ENCODE assay signal across 17 cellular contexts in the genomic region with DNA sequence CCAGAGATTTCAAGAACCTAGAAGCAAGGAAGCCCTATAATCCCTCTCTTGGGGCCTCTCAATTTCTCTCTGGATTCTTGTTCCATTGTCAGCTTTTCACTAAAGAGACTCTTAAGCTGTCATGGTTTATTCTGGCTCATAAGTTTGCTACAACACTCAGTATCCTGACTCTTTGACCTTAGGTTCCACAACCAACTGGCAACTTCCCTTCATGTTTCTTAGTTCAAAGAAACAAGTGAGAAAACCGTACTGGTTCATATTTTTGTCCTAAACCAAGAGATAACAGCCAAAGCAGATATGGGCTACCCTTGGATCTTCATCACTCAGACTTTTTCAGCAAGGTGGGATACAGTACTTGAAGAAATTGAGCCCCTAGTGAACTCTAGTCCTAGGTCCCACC.
A peak's percentile ranks its signal among the peaks of the same experiment; 100 is the strongest.
DNase-seq lines count a peak whose midpoint lies in the region; ATAC-seq and TF ChIP-seq lines count a peak whose summit lies in the region.
"Had no signal": no experiment of that assay in that cellular context is flagged by ENCODE, and none has a peak within 500 bp of the region (broad histone marks: within the 10 kb centered on the region; RNA-seq: fewer than 3 reads in every experiment).

No MANE protein-coding gene starts in this region.

- H3K36me3 ChIP-seq in CD8-positive, alpha-beta T cell (ENCODE audit: insufficient read depth, low read length), result no peaks in the 10 kb centered on the region
- no peaks in the 10 kb centered on the region for H3K36me3 ChIP-seq in GM23338 (ENCODE audit: insufficient read depth)
- H3K36me3 ChIP-seq: cardiac muscle cell, right atrium auricular region had no signal

- peaks cover 7% of the 10 kb centered on the region; the same call in 1 of the 2 replicates for H3K9me2 ChIP-seq in GM23338 (ENCODE audit: insufficient read depth)

- no peak for ATAC-seq in CD8-positive, alpha-beta T cell
- ATAC-seq in GM23338 (no peak), HG02678 (IDR thresholded peaks at IDR 0.05; ENCODE audit: unreplicated experiment) (no peak)

- no peaks in the 10 kb centered on the region for H3K27me3 Mint-ChIP-seq in CD8-positive, alpha-beta T cell (ENCODE audit: low read depth)
- H3K27me3 Mint-ChIP-seq in T-helper 1 cell treated with Interleukin-12 subunit alpha and Interleukin-12 subunit beta and Interleukin-4 antibody, amounts not matched to agents 30 μg/mL and 1 μg/mL, for 36 hours (ENCODE audit: low read depth), result peaks cover 4% of the 10 kb centered on the region
- peaks cover 3% of the 10 kb centered on the region for H3K27me3 Mint-ChIP-seq in GM23338 (ENCODE audit: insufficient read depth, low read depth, poor library complexity)

- CTCF ChIA-PET in CD8-positive, alpha-beta T cell (lab: Charles Lee), result no interaction called here

- H3K4me1 Mint-ChIP-seq in CD8-positive, alpha-beta T cell (ENCODE audit: low read depth), result peaks cover 67% of the 10 kb centered on the region
- H3K4me1 Mint-ChIP-seq in T-helper 1 cell treated with Interleukin-12 subunit alpha and Interleukin-12 subunit beta and Interleukin-4 antibody, amounts not matched to agents 30 μg/mL and 1 μg/mL, for 36 hours (ENCODE audit: low read depth), result peaks cover 56% of the 10 kb centered on the region
- H3K4me1 Mint-ChIP-seq in GM23338, result no peaks in the 10 kb centered on the region

- no peak for DNase-seq in CD8-positive, alpha-beta T cell
- peak; percentile 16 for DNase-seq in Jurkat, Clone E6-1 (ENCODE audit: low read depth, low spot score)
- peak; percentile 21 for DNase-seq in choroid plexus epithelial cell (ENCODE audit: low read depth)
- DNase-seq in GM23338 (ENCODE audit: low spot score), result no peak
- no peak for DNase-seq in stimulated activated CD4-positive, alpha-beta T cell treated with anti-CD3 and anti-CD28 coated beads, Interleukin-12 subunit alpha, Interleukin-12 subunit beta, amount 100 ng/mL, for 4 hours
- DNase-seq: activated CD4-positive, alpha-beta T cell treated with anti-CD3 and anti-CD28 coated beads, Interleukin-2, amount 50 U/mL, for 1 hour; activated naive CD4-positive, alpha-beta T cell treated with anti-CD3 and anti-CD28 coated beads, Interleukin-2, amount 50 U/mL, for 16 hours; DMS79 treated with DMSO at 0.1 percent for 48 hours; effector memory CD4-positive, alpha-beta T cell; mesendoderm; NCI-H1092; Right ventricle myocardium superior had no signal

- H3K27me3 ChIP-seq in CD8-positive, alpha-beta T cell (ENCODE audit: insufficient read depth, low read length), result no peaks in the 10 kb centered on the region
- no peaks in the 10 kb centered on the region for H3K27me3 ChIP-seq in GM23338 (ENCODE audit: insufficient read depth)
- H3K27me3 ChIP-seq: cardiac muscle cell, right atrium auricular region had no signal

- H3K9me3 Mint-ChIP-seq in CD8-positive, alpha-beta T cell, result no peaks in the 10 kb centered on the region
- H3K9me3 Mint-ChIP-seq in T-helper 1 cell treated with Interleukin-12 subunit alpha and Interleukin-12 subunit beta and Interleukin-4 antibody, amounts not matched to agents 30 μg/mL and 1 μg/mL, for 36 hours, result peaks cover 11% of the 10 kb centered on the region
- H3K9me3 Mint-ChIP-seq in GM23338, result no peaks in the 10 kb centered on the region

- POLR2A ChIA-PET in CD8-positive, alpha-beta T cell (lab: Charles Lee), result interaction anchor here (1.0 to 1.4 kb wide), 2 partner anchors 31 to 111 kb away, joined by 3 to 4 read pairs; no protein-coding TSS in a partner anchor

- H3K4me2 ChIP-seq in GM23338, result no peak overlapping the region

- H3K79me2 ChIP-seq in GM23338 (replicated peaks; ENCODE audit: insufficient read depth), result no peaks in the 10 kb centered on the region

- no peaks in the 10 kb centered on the region for H3K9me3 ChIP-seq in CD8-positive, alpha-beta T cell (ENCODE audit: low read length)
- H3K9me3 ChIP-seq: right atrium auricular region had no signal

- no peak overlapping the region for H3K27ac ChIP-seq in CD8-positive, alpha-beta T cell (ENCODE audit: low read depth, low read length)
- no peak overlapping the region for H3K27ac ChIP-seq in GM23338 (ENCODE audit: low read depth)
- H3K27ac ChIP-seq: C4-2B, cardiac muscle cell, right atrium auricular region had no signal

- no peak overlapping the region for H3K27ac Mint-ChIP-seq in CD8-positive, alpha-beta T cell
- H3K27ac Mint-ChIP-seq in T-helper 1 cell treated with Interleukin-12 subunit alpha and Interleukin-12 subunit beta and Interleukin-4 antibody, amounts not matched to agents 30 μg/mL and 1 μg/mL, for 36 hours, result peak overlapping the region; percentile 73
- H3K27ac Mint-ChIP-seq in GM23338, result no peak overlapping the region

- intact Hi-C loops in CD8-positive, alpha-beta T cell (cut with DNase I, micrococcal nuclease), result loop anchor here in 1 of 2 experiments (10.0 kb wide), 1 partner anchor 109 kb away; a partner anchor contains a TSS

- peaks cover 49% of the 10 kb centered on the region for H3K4me1 ChIP-seq in CD8-positive, alpha-beta T cell (ENCODE audit: insufficient read depth, low read length)
- no peaks in the 10 kb centered on the region for H3K4me1 ChIP-seq in GM23338 (ENCODE audit: insufficient read depth)
- H3K4me1 ChIP-seq: right atrium auricular region had no signal

- no peak for TF ChIP-seq CTCF in CD8-positive, alpha-beta T cell (IDR thresholded peaks at IDR 0.05)
- TF ChIP-seq CTCF in choroid plexus epithelial cell (conservative IDR thresholded peaks at IDR 0.05; ENCODE audit: low read depth, low read length) (no peak), GM23338 (conservative IDR thresholded peaks at IDR 0.05; ENCODE audit: low read depth in 2 of 2) (no peak)

- H3K4me3 Mint-ChIP-seq in CD8-positive, alpha-beta T cell, result peak overlapping the region; percentile 33
- H3K4me3 Mint-ChIP-seq in T-helper 1 cell treated with Interleukin-12 subunit alpha and Interleukin-12 subunit beta and Interleukin-4 antibody, amounts not matched to agents 30 μg/mL and 1 μg/mL, for 36 hours, result peak overlapping the region; percentile 43
- H3K4me3 Mint-ChIP-seq in GM23338, result no peak overlapping the region

- no peaks in the 10 kb centered on the region for H3F3A ChIP-seq in GM23338 (replicated peaks; ENCODE audit: low read depth)

- no peaks in the 10 kb centered on the region for H3K36me3 Mint-ChIP-seq in CD8-positive, alpha-beta T cell
- peaks cover 7% of the 10 kb centered on the region for H3K36me3 Mint-ChIP-seq in T-helper 1 cell treated with Interleukin-12 subunit alpha and Interleukin-12 subunit beta and Interleukin-4 antibody, amounts not matched to agents 30 μg/mL and 1 μg/mL, for 36 hours (ENCODE audit: low read depth)
- no peaks in the 10 kb centered on the region for H3K36me3 Mint-ChIP-seq in GM23338 (ENCODE audit: low read depth)

- H3K4me3 ChIP-seq in CD8-positive, alpha-beta T cell (ENCODE audit: low read depth, low read length), result no peak overlapping the region
- H3K4me3 ChIP-seq in Jurkat, Clone E6-1 (ENCODE audit: low read length), result no peak overlapping the region
- H3K4me3 ChIP-seq in choroid plexus epithelial cell (ENCODE audit: low read depth, low read length), result no peak overlapping the region
- H3K4me3 ChIP-seq in GM23338, result no peak overlapping the region
- H3K4me3 ChIP-seq: cardiac muscle cell, right atrium auricular region had no signal

- no peak overlapping the region for H2AFZ ChIP-seq in GM23338

- H4K20me1 ChIP-seq in GM23338 (replicated peaks; ENCODE audit: insufficient read depth), result no peaks in the 10 kb centered on the region

TF ChIP-seq in GM23338, 12 proteins besides CTCF, POLR2A, EP300 and RAD21 (continues in another document):
- TF ChIP-seq, protein P1, sequence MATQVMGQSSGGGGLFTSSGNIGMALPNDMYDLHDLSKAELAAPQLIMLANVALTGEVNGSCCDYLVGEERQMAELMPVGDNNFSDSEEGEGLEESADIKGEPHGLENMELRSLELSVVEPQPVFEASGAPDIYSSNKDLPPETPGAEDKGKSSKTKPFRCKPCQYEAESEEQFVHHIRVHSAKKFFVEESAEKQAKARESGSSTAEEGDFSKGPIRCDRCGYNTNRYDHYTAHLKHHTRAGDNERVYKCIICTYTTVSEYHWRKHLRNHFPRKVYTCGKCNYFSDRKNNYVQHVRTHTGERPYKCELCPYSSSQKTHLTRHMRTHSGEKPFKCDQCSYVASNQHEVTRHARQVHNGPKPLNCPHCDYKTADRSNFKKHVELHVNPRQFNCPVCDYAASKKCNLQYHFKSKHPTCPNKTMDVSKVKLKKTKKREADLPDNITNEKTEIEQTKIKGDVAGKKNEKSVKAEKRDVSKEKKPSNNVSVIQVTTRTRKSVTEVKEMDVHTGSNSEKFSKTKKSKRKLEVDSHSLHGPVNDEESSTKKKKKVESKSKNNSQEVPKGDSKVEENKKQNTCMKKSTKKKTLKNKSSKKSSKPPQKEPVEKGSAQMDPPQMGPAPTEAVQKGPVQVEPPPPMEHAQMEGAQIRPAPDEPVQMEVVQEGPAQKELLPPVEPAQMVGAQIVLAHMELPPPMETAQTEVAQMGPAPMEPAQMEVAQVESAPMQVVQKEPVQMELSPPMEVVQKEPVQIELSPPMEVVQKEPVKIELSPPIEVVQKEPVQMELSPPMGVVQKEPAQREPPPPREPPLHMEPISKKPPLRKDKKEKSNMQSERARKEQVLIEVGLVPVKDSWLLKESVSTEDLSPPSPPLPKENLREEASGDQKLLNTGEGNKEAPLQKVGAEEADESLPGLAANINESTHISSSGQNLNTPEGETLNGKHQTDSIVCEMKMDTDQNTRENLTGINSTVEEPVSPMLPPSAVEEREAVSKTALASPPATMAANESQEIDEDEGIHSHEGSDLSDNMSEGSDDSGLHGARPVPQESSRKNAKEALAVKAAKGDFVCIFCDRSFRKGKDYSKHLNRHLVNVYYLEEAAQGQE (IDR thresholded peaks at IDR 0.05; ENCODE audit: unreplicated experiment), result no peak
- TF ChIP-seq EZH2 (IDR thresholded peaks at IDR 0.05; ENCODE audit: low read depth, unreplicated experiment), result no peak

Comparison
In these comparisons a context has a peak if more than half of its experiments do, and no peak if none do; other contexts are left out.
1. DNase-seq: peak in Jurkat, Clone E6-1 (single experiment) and choroid plexus epithelial cell (single experiment); none in CD8-positive, alpha-beta T cell (0 of 7), GM23338 (single experiment) and stimulated activated CD4-positive, alpha-beta T cell treated with anti-CD3 and anti-CD28 coated beads, Interleukin-12 subunit alpha, Interleukin-12 subunit beta, amount 100 ng/mL, for 4 hours (single experiment).